8 cellular contexts compared by ENCODE assay signal in the genomic region with DNA sequence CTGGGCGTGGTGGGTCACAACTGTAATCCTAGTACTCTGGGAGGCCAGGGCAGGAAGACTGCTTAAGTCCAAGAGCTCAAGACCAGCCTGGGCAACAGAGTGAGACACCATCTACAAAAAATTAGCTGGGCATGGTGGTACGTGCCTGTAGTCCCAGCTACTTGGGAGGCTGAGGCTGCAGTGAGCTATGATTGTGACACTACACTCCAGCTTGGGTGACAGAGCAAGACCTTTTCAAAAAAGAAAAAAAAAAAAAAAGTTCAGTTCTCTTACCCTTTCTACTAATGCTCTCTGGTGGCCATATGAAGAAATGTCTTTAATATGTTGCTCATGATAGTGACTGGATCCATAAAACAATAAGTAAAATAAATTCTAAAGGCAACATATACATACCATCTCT. TPM values are rescaled to one million over a fixed set of nuclear protein-coding genes. Genes with fewer than 3 reads are reported as not detected.
DNase-seq lines count a peak whose midpoint lies in the region; ATAC-seq, FAIRE-seq and TF ChIP-seq lines count a peak whose summit lies in the region.

No MANE protein-coding gene starts in this region.

- no peaks in the 10 kb centered on the region for H3K9me3 Mint-ChIP-seq in CD14-positive monocyte

- H3K27ac Mint-ChIP-seq in CD14-positive monocyte = peak overlapping the region in 1 of 7 donors; percentile 21

- no peak for FAIRE-seq in bronchial epithelial cell (lab: Jason Lieb, UNC)

- DNase-seq in CD14-positive monocyte (ENCODE audit: low spot score) (no peak), NCI-H2171 treated with DMSO at 0.1 percent for 48 hours (lab: John Stamatoyannopoulos, UW) (peak; percentile 78), bronchial epithelial cell (ENCODE audit: low read depth) (peak; percentile 39), retinal pigment epithelial cell (ENCODE audit: low read depth) (no peak), HPDE6-E6E7 (ENCODE audit: extremely low spot score) (no peak), amniotic stem cell (lab: John Stamatoyannopoulos, UW) (no peak)

- peaks cover 2% of the 10 kb centered on the region for H3K36me3 ChIP-seq in bronchial epithelial cell (ENCODE audit: control insufficient read depth, insufficient read depth, low read length)

- H3K4me3 Mint-ChIP-seq in CD14-positive monocyte = no peak overlapping the region

- H3K4me3 ChIP-seq in bronchial epithelial cell (ENCODE audit: low read depth, low read length) = no peak overlapping the region
- no peak overlapping the region for H3K4me3 ChIP-seq in retinal pigment epithelial cell (ENCODE audit: low read length)

- H3K27me3 Mint-ChIP-seq in CD14-positive monocyte (ENCODE audit: low read depth in 3 of 3) = no peaks in the 10 kb centered on the region

- intact Hi-C loops in CD14-positive monocyte (cut with micrococcal nuclease) = no loop called here

- ATAC-seq in GM21367 (IDR thresholded peaks at IDR 0.05; ENCODE audit: unreplicated experiment) = peak; percentile 74
- ATAC-seq in HG03139 (IDR thresholded peaks at IDR 0.05; ENCODE audit: unreplicated experiment) = no peak

- TF ChIP-seq CTCF in CD14-positive monocyte (IDR thresholded peaks at IDR 0.05) = peak; percentile 23
- peak; percentile 21 for TF ChIP-seq CTCF in bronchial epithelial cell (IDR thresholded peaks at IDR 0.05; ENCODE audit: insufficient read depth, low read length, severe bottlenecking)
- peak; percentile 31 for TF ChIP-seq CTCF in retinal pigment epithelial cell (conservative IDR thresholded peaks at IDR 0.05; ENCODE audit: low read depth, low read length)

- H3K4me1 Mint-ChIP-seq in CD14-positive monocyte = no peaks in the 10 kb centered on the region

- peaks cover 41 to 77% of the 10 kb centered on the region in 2 donors for H3K36me3 Mint-ChIP-seq in CD14-positive monocyte

- no peaks in the 10 kb centered on the region for H3K27me3 ChIP-seq in bronchial epithelial cell (ENCODE audit: control insufficient read depth, insufficient read depth, low read length)

RNA-seq across cellular contexts. Expression of a gene that starts 14.9 kb away (rescaled TPM):
- polyA plus RNA-seq in CD14-positive monocyte = 1 to 10 TPM; 1.5 to 1.6 TPM
- 10.5 and 11.8 TPM in 2 replicates for total RNA-seq in bronchial epithelial cell

RNA-seq across cellular contexts. Expression of a gene that starts 15.0 kb away (rescaled TPM):
- polyA plus RNA-seq in CD14-positive monocyte = 10 to 100 TPM in 1 of 2 donors, 1 to 10 TPM in 1; 7.6 to 13.3 TPM
- total RNA-seq in bronchial epithelial cell = 12.9 and 15.2 TPM in 2 replicates

RNA-seq across cellular contexts. Expression of a gene that starts 29.3 kb away (rescaled TPM):
- polyA plus RNA-seq in CD14-positive monocyte = 1 to 10 TPM; 6.9 to 9.4 TPM
- 10.2 and 10.3 TPM in 2 replicates for total RNA-seq in bronchial epithelial cell

Comparison
In these comparisons a context has a peak if more than half of its experiments do, and no peak if none do; other contexts are left out.
1. DNase-seq: peak in NCI-H2171 treated with DMSO at 0.1 percent for 48 hours (single experiment) and bronchial epithelial cell (single experiment); none in CD14-positive monocyte (single experiment), retinal pigment epithelial cell (single experiment), HPDE6-E6E7 (single experiment) and amniotic stem cell (single experiment).
2. Peak in every context shown above with its lines, with median percentiles within 50 percentile points of each other: CTCF ChIP-seq.